In the genomic region with DNA sequence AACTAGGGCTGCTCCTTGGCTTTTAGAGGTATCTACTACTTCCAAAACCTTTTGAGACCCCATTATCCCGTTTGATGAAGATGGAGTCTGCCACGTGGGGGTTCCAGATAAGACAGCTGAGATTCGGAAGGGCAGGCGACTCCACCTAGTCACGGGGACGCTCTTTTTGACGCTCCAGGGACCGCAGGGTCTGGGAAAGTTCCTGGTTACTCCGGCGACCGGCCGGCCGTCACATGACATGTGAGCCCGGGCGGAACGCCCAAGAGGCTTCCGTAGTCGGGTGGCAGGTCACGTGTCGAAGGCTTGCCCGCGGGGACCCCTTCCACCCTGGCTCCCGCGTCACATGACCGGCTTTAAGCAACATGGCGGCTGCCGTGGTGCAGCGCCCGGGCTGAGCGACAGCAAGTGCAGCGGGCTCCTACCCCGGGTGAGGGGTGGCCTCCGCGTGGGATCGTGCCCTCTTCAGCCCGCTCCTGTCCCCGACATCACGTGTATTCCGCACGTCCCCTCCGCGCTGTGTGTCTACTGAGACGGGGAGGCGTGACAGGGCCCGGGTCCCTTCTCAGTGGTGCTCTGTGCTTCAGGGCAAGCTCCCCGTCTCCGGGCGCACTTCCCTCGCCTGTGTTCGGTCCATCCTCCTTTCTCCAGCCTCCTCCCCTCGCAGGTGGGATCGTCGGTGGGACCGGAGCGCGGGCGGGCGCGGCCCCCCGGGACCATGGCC, we compare ENCODE assay signal across 8 cellular contexts. TPM values are rescaled to one million over a fixed set of nuclear protein-coding genes. Genes with fewer than 3 reads are reported as not detected.
DNase-seq lines count a peak whose midpoint lies in the region; ATAC-seq, FAIRE-seq and TF ChIP-seq lines count a peak whose summit lies in the region.

A gene with protein sequence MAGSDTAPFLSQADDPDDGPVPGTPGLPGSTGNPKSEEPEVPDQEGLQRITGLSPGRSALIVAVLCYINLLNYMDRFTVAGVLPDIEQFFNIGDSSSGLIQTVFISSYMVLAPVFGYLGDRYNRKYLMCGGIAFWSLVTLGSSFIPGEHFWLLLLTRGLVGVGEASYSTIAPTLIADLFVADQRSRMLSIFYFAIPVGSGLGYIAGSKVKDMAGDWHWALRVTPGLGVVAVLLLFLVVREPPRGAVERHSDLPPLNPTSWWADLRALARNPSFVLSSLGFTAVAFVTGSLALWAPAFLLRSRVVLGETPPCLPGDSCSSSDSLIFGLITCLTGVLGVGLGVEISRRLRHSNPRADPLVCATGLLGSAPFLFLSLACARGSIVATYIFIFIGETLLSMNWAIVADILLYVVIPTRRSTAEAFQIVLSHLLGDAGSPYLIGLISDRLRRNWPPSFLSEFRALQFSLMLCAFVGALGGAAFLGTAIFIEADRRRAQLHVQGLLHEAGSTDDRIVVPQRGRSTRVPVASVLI (plus strand): TSS at position 342 of the 721 bp plus-strand sequence. CDS start 374 bp downstream, at position 716.

- H3K4me1 ChIP-seq in breast epithelium (peaks cover 0 to 10% of the 10 kb centered on the region in 2 donors), iPS-20b (ENCODE audit: insufficient read depth, low read length) (no peaks in the 10 kb centered on the region)

- H3K9me3 ChIP-seq in breast epithelium, result no peaks in the 10 kb centered on the region
- H3K9me3 ChIP-seq in iPS-20b (ENCODE audit: insufficient read depth, low read depth, low read length), result no peaks in the 10 kb centered on the region

- TF ChIP-seq CTCF in VCaP (conservative IDR thresholded peaks at IDR 0.05), result no peak
- no peak for TF ChIP-seq CTCF in breast epithelium (IDR thresholded peaks at IDR 0.05)

- intact Hi-C loops in breast epithelium (cut with DNase I; ENCODE audit: low total_unique reads), result no loop called here

- H3K4me3 ChIP-seq in breast epithelium (peak within 1 kb of the TSS; percentile 79 to 95 (median 94)), iPS-20b (ENCODE audit: low read length) (peak within 1 kb of the TSS; percentile 78), skin epidermis (peak within 1 kb of the TSS; percentile 77 to 100 (median 87))

- H3K9ac ChIP-seq in iPS-20b (ENCODE audit: low read depth, low read length), result peak within 1 kb of the TSS; percentile 83

- H3K27me3 ChIP-seq in breast epithelium (no peaks in the 10 kb centered on the region), iPS-20b (ENCODE audit: insufficient read depth, low read length) (no peaks in the 10 kb centered on the region)

- no peak for TF ChIP-seq POLR2A in breast epithelium (IDR thresholded peaks at IDR 0.05)

- H3K36me3 ChIP-seq in breast epithelium, result no peaks in the 10 kb centered on the region
- peaks cover 4% of the 10 kb centered on the region; the same call in 1 of the 2 replicates for H3K36me3 ChIP-seq in iPS-20b (ENCODE audit: insufficient read depth, low read depth, low read length)

- DNase-seq in NCI-H2196 treated with DMSO at 0.1 percent for 48 hours (lab: John Stamatoyannopoulos, UW; ENCODE audit: unreplicated experiment), result peak; percentile 91
- peak; percentile 97 to 98 for DNase-seq in breast epithelium (ENCODE audit: low spot score in 2 of 2)

- ATAC-seq in GM18867 (IDR thresholded peaks at IDR 0.05; ENCODE audit: unreplicated experiment) (peak; percentile 84), HG03108 (IDR thresholded peaks at IDR 0.05; ENCODE audit: unreplicated experiment) (peak; percentile 73)

- H3K27ac ChIP-seq in VCaP (peak within 1 kb of the TSS; percentile 72), breast epithelium (peak within 1 kb of the TSS; percentile 86 to 89), iPS-20b (ENCODE audit: low read length) (peak within 1 kb of the TSS; percentile 7), skin epidermis (peak within 1 kb of the TSS; percentile 57 to 91 (median 81))

- FAIRE-seq in A204.1 (lab: Jason Lieb, UNC), result peak; percentile 66

RNA-seq across cellular contexts. Expression of the gene that starts here (rescaled TPM):
- total RNA-seq in breast epithelium, result 10 to 100 TPM; 15.1 to 19.5 (median 17.8) TPM

Comparison
In these comparisons a context has a peak if more than half of its experiments do, and no peak if none do; other contexts are left out.
1. Peak in every context shown above with its lines: DNase-seq, ATAC-seq, H3K4me3 ChIP-seq and H3K27ac ChIP-seq.
2. H3K27ac ChIP-seq: peak in every context shown above with its lines; median percentile 88 in breast epithelium; 81 in skin epidermis; 72 in VCaP; 7 in iPS-20b.